Comparison of ENCODE assay signal across 25 cellular contexts in the genomic region with DNA sequence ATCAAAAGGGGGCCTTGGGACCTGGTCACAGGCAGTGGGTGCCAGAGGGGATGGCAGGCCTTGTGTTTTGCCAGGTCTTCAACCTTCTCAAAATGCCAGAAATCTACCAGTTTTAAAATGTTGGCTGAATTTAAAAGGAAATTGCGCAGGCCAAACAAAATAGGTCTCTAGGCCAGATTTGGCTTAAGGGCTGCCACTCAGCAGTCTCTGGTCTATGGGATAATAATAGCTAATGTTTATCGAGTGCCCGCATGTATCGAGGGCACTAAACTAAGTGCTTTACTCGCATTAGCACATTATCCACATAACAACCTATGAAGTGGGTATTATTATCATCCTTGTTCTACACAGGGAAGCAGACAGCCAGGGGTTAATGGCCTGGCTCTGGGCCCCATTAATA.
"Had no signal": no experiment of that assay in that cellular context is flagged by ENCODE, and none has a peak within 500 bp of the region (broad histone marks: within the 10 kb centered on the region; RNA-seq: fewer than 3 reads in every experiment).

No MANE protein-coding gene starts in this region.

- H3K9me3 ChIP-seq: stomach, suprapubic skin, vagina had no signal

- H3K9me3 Mint-ChIP-seq: activated B cell treated with CpG ODN at 0.5 μM for 24 hours; activated naive CD8-positive, alpha-beta T cell treated with anti-CD3 and anti-CD28 coated beads, Interleukin-2, amount 50 U/mL, for 24 hours; brain; memory B cell; natural killer cell treated with Interleukin-12 subunit alpha and Interleukin-12 subunit beta and Interleukin-15 and Interleukin-18, amount 100 ng/mL, for 72 hours; stimulated activated memory B cell treated with anti-CD40 and anti-IgM and Interleukin-4, amounts not matched to agents 10 μg/mL and 1 μg/mL and 100 μg/mL, for 72 hours; T-helper 1 cell treated with Interleukin-12 subunit alpha and Interleukin-12 subunit beta and Interleukin-4 antibody, amounts not matched to agents 30 μg/mL and 1 μg/mL, for 36 hours; type B pancreatic cell had no signal

- H3K36me3 ChIP-seq: stomach, suprapubic skin, vagina had no signal

- H3K9ac ChIP-seq: parathyroid adenoma had no signal

- H3K27ac ChIP-seq: parathyroid adenoma, stomach, suprapubic skin, vagina had no signal

- H2AFZ ChIP-seq: parathyroid adenoma had no signal

- H3K4me3 Mint-ChIP-seq: activated B cell treated with CpG ODN at 0.5 μM for 24 hours; activated naive CD8-positive, alpha-beta T cell treated with anti-CD3 and anti-CD28 coated beads, Interleukin-2, amount 50 U/mL, for 24 hours; brain; memory B cell; natural killer cell treated with Interleukin-12 subunit alpha and Interleukin-12 subunit beta and Interleukin-15 and Interleukin-18, amount 100 ng/mL, for 72 hours; stimulated activated memory B cell treated with anti-CD40 and anti-IgM and Interleukin-4, amounts not matched to agents 10 μg/mL and 1 μg/mL and 100 μg/mL, for 72 hours; T-helper 1 cell treated with Interleukin-12 subunit alpha and Interleukin-12 subunit beta and Interleukin-4 antibody, amounts not matched to agents 30 μg/mL and 1 μg/mL, for 36 hours; type B pancreatic cell had no signal

- H3K4me1 ChIP-seq: parathyroid adenoma, vagina had no signal

- FAIRE-seq: frontal cortex, islet of Langerhans, small intestine had no signal

- ATAC-seq: activated naive CD8-positive, alpha-beta T cell treated with anti-CD3 and anti-CD28 coated beads, Interleukin-2, amount 50 U/mL, for 24 hours; left cardiac atrium; natural killer cell treated with Interleukin-12 subunit alpha and Interleukin-12 subunit beta and Interleukin-15 and Interleukin-18, amount 100 ng/mL, for 72 hours; sciatic nerve; stimulated activated memory B cell treated with anti-CD40 and anti-IgM and Interleukin-4, amounts not matched to agents 10 μg/mL and 1 μg/mL and 100 μg/mL, for 72 hours had no signal

- H3K4me3 ChIP-seq: stomach, suprapubic skin, vagina had no signal

- H3K27me3 ChIP-seq: stomach, suprapubic skin, vagina had no signal

- DNase-seq: activated B cell treated with CpG ODN at 0.5 μM for 24 hours; activated CD4-positive, alpha-beta T cell treated with anti-CD3 and anti-CD28 coated beads for 4 hours; activated CD4-positive, alpha-beta T cell treated with anti-CD3 and anti-CD28 coated beads, Interleukin-2, amount 50 U/mL, for 48 hours; activated effector memory CD4-positive, alpha-beta T cell treated with anti-CD3 and anti-CD28 coated beads, Interleukin-2, amount 50 U/mL, for 16 hours; activated naive CD4-positive, alpha-beta T cell treated with anti-CD3 and anti-CD28 coated beads, Interleukin-2, amount 50 U/mL, for 16 hours; activated naive CD8-positive, alpha-beta T cell treated with anti-CD3 and anti-CD28 coated beads, Interleukin-2, amount 50 U/mL, for 24 hours; dermis blood vessel endothelial cell; effector CD8-positive, alpha-beta T cell; left cardiac atrium; stimulated activated CD4-positive, alpha-beta T cell treated with anti-CD3 and anti-CD28 coated beads, Interleukin-2, amount 100 ng/mL, for 24 hours; stomach; T1000 had no signal

- H3K27ac Mint-ChIP-seq: activated B cell treated with CpG ODN at 0.5 μM for 24 hours; brain; memory B cell; stimulated activated memory B cell treated with anti-CD40 and anti-IgM and Interleukin-4, amounts not matched to agents 10 μg/mL and 1 μg/mL and 100 μg/mL, for 72 hours; type B pancreatic cell had no signal
